In the genomic region with DNA sequence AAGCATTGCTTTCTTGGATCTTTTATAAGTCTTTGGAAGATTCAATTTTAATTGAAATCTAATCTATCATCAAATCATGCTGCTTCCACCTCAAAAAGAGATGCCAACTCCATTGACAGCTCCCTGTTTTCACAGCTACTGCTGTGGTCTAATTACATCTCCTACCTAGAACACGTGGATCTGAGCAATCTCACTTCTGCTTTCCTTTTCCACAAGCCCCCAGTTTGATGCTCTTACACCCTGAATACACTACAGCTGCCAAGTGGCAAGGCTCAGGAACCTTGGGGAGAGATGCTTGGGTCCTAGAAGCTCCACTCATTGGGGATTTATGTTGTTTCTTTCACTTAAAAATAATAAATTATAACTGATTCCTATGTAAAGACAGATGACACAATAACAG, we compare ENCODE assay signal across 13 cellular contexts.
DNase-seq lines count a peak whose midpoint lies in the region; ATAC-seq, FAIRE-seq and TF ChIP-seq lines count a peak whose summit lies in the region.
"Had no signal": no experiment of that assay in that cellular context is flagged by ENCODE, and none has a peak within 500 bp of the region (broad histone marks: within the 10 kb centered on the region; RNA-seq: fewer than 3 reads in every experiment).

No MANE protein-coding gene starts in this region.

- no peaks in the 10 kb centered on the region for H3K36me3 ChIP-seq in MM.1S (replicated peaks; ENCODE audit: insufficient read depth, low read length)
- H3K36me3 ChIP-seq: pancreas had no signal

- H3K9ac ChIP-seq in MM.1S (ENCODE audit: low read length) = no peak overlapping the region

- H3F3A ChIP-seq in MM.1S (ENCODE audit: insufficient read depth, low read length) = no peaks in the 10 kb centered on the region

- no peaks in the 10 kb centered on the region for H3K9me3 ChIP-seq in MM.1S (replicated peaks; ENCODE audit: insufficient read depth, low read length)
- H3K9me3 ChIP-seq: pancreas had no signal

- no peak for DNase-seq in GM12891 (ENCODE audit: insufficient read length, low spot score)
- peak; percentile 27 for DNase-seq in NCI-H146 treated with DMSO at 0.1 percent for 48 hours (lab: John Stamatoyannopoulos, UW; ENCODE audit: unreplicated experiment)
- DNase-seq in T-helper 2 cell = no peak
- DNase-seq in SW480 (ENCODE audit: low spot score) = no peak
- DNase-seq in MM.1S = no peak
- no peak for DNase-seq in NCI-H82 treated with DMSO at 0.1 percent for 48 hours (lab: John Stamatoyannopoulos, UW; ENCODE audit: unreplicated experiment)
- DNase-seq: NCI-H1436; pancreas; stimulated activated CD4-positive, alpha-beta T cell treated with anti-CD3 and anti-CD28 coated beads, Interleukin-4, amount 100 ng/mL, for 24 hours had no signal

- TF ChIP-seq POLR2A in GM12891 (IDR thresholded peaks at IDR 0.05; ENCODE audit: low read depth, low read length) = no peak

- no peak overlapping the region for H2AFZ ChIP-seq in MM.1S (ENCODE audit: low read length)

- FAIRE-seq in GM12891 (lab: Jason Lieb, UNC) = no peak
- FAIRE-seq: pancreas had no signal

- no peak overlapping the region for H3K4me2 ChIP-seq in MM.1S (ENCODE audit: low read depth, low read length)

- no peaks in the 10 kb centered on the region for H3K4me1 ChIP-seq in MM.1S (ENCODE audit: low read length)
- H3K4me1 ChIP-seq: pancreas had no signal

- H3K4me3 ChIP-seq in MM.1S (ENCODE audit: low read length) = no peak overlapping the region
- H3K4me3 ChIP-seq: pancreas had no signal

- no peak overlapping the region for H3K27ac ChIP-seq in MM.1S (ENCODE audit: low read length)
- H3K27ac ChIP-seq: HL-60, pancreas had no signal

- ATAC-seq in GM19452 (IDR thresholded peaks at IDR 0.05; ENCODE audit: unreplicated experiment) = peak; percentile 84
- ATAC-seq in HG02885 (IDR thresholded peaks at IDR 0.05; ENCODE audit: poor library complexity, unreplicated experiment) = peak; percentile 91
- ATAC-seq: pancreas, WTC11 had no signal

- no peaks in the 10 kb centered on the region for H3K9me2 ChIP-seq in MM.1S (replicated peaks; ENCODE audit: insufficient read depth, low read length)

- no peaks in the 10 kb centered on the region for H3K79me2 ChIP-seq in MM.1S (ENCODE audit: low read length)

- no peak for TF ChIP-seq CTCF in MM.1S (IDR thresholded peaks at IDR 0.05; ENCODE audit: low read length)

- no peaks in the 10 kb centered on the region for H3K27me3 ChIP-seq in MM.1S (replicated peaks; ENCODE audit: insufficient read depth, low read length)
- H3K27me3 ChIP-seq: pancreas had no signal

- no peaks in the 10 kb centered on the region for H4K20me1 ChIP-seq in MM.1S (ENCODE audit: insufficient read depth, low read length)

TF ChIP-seq in GM12891, 5 proteins besides CTCF, POLR2A, EP300 and RAD21:
- TF ChIP-seq SPI1 (IDR thresholded peaks at IDR 0.05; ENCODE audit: low read depth, low read length) (peak; percentile 98), TAF1 (IDR thresholded peaks at IDR 0.05; ENCODE audit: low read depth, low read length) (no peak)
